In the genomic region with DNA sequence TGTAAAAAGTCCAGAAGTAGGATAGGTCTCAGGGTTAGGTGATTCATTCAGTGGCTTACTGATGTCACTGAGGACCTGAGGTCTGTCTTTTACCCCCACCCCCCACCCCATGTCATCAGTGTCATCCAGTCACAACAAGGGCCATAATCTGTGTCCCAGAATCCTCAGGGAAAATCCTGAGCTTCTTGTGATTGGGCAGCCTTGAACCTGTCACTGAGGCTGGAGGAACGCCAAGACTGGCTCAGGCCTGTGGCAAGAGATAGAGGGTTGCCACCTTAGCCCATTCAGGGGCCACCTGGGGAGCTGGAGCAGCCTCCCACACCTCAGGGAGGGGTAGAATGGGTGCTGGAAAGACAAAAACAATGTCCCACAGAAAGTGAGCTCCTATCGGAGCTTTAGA, we compare ENCODE assay signal across 1 cellular context.
TF ChIP-seq lines count a peak whose summit lies in the region.

No MANE protein-coding gene starts in this region.

TF ChIP-seq in HepG2, 621 proteins besides CTCF, POLR2A, EP300 and RAD21:
- TF ChIP-seq ZNF274 (CRISPR knock-in tag; IDR thresholded peaks at IDR 0.05) (no peak), STAT5B (CRISPR knock-in tag; IDR thresholded peaks at IDR 0.05) (no peak)
